Comparison of ENCODE assay signal across 17 cellular contexts in genomic region chr15:32683231-32683630, GRCh38. TPM values are rescaled to one million over a fixed set of nuclear protein-coding genes. Genes with fewer than 3 reads are reported as not detected.
"Had no signal": no experiment of that assay in that cellular context is flagged by ENCODE, and none has a peak within 500 bp of the region (broad histone marks: within the 10 kb centered on the region; RNA-seq: fewer than 3 reads in every experiment).

No MANE protein-coding gene starts in this region.

- H3K36me3 Mint-ChIP-seq: naive thymus-derived CD8-positive, alpha-beta T cell had no signal

- H3K27me3 Mint-ChIP-seq: activated CD4-positive, alpha-beta memory T cell treated with anti-CD3 and anti-CD28 coated beads, Interleukin-2, amount 10 ng/mL, durations not matched to agents 7 days and 5 days; activated CD4-positive, alpha-beta T cell treated with anti-CD3 and anti-CD28 coated beads for 36 hours; central memory CD8-positive, alpha-beta T cell; effector memory CD8-positive, alpha-beta T cell had no signal

- H3K9me3 Mint-ChIP-seq: activated CD4-positive, alpha-beta memory T cell treated with anti-CD3 and anti-CD28 coated beads, Interleukin-2, amount 10 ng/mL, durations not matched to agents 7 days and 5 days; activated naive CD8-positive, alpha-beta T cell treated with anti-CD3 and anti-CD28 coated beads, Interleukin-2, amount 50 U/mL, for 24 hours; central memory CD8-positive, alpha-beta T cell; effector memory CD8-positive, alpha-beta T cell; naive thymus-derived CD8-positive, alpha-beta T cell; stimulated activated naive CD8-positive, alpha-beta T cell treated with anti-CD3 and anti-CD28 coated beads, Interleukin-15, amount 100 ng/mL, for 72 hours had no signal

- H3K4me1 ChIP-seq: psoas muscle, testis had no signal

- DNase-seq: activated CD4-positive, alpha-beta memory T cell treated with anti-CD3 and anti-CD28 coated beads, Interleukin-2, amount 10 ng/mL, durations not matched to agents 7 days and 5 days; activated CD4-positive, alpha-beta T cell treated with anti-CD3 and anti-CD28 coated beads for 36 hours; activated naive CD4-positive, alpha-beta T cell; activated naive CD8-positive, alpha-beta T cell treated with anti-CD3 and anti-CD28 coated beads, Interleukin-2, amount 50 U/mL, for 24 hours; activated T-cell treated with anti-CD3 and anti-CD28 coated beads, Interleukin-2, amount 50 U/mL, for 48 hours; effector memory CD8-positive, alpha-beta T cell; lower lobe of right lung; naive thymus-derived CD8-positive, alpha-beta T cell; psoas muscle; right lobe of liver; stimulated activated CD4-positive, alpha-beta T cell treated with anti-CD3 and anti-CD28 coated beads, Interleukin-12 subunit alpha, Interleukin-12 subunit beta, amount 100 ng/mL, for 4 hours; stimulated activated CD4-positive, alpha-beta T cell treated with anti-CD3 and anti-CD28 coated beads, Interleukin-4, amount 100 ng/mL, for 24 hours; stimulated activated naive CD8-positive, alpha-beta T cell treated with anti-CD3 and anti-CD28 coated beads, Interleukin-15, amount 100 ng/mL, for 72 hours; testis; WERI-Rb-1 had no signal

- H3K27ac Mint-ChIP-seq: activated CD4-positive, alpha-beta memory T cell treated with anti-CD3 and anti-CD28 coated beads, Interleukin-2, amount 10 ng/mL, durations not matched to agents 7 days and 5 days; activated CD4-positive, alpha-beta T cell treated with anti-CD3 and anti-CD28 coated beads for 36 hours; activated naive CD8-positive, alpha-beta T cell treated with anti-CD3 and anti-CD28 coated beads, Interleukin-2, amount 50 U/mL, for 24 hours; effector memory CD8-positive, alpha-beta T cell; naive thymus-derived CD8-positive, alpha-beta T cell; stimulated activated naive CD8-positive, alpha-beta T cell treated with anti-CD3 and anti-CD28 coated beads, Interleukin-15, amount 100 ng/mL, for 72 hours had no signal

- H3K4me3 ChIP-seq: lower lobe of right lung, psoas muscle, right lobe of liver, testis had no signal

- H3K4me1 Mint-ChIP-seq: central memory CD8-positive, alpha-beta T cell had no signal

- H3K9me3 ChIP-seq: lower lobe of right lung, psoas muscle, right lobe of liver, testis had no signal

- H3K27ac ChIP-seq: lower lobe of right lung, psoas muscle, right lobe of liver, testis, WERI-Rb-1 had no signal

- H3K27me3 ChIP-seq: right lobe of liver, testis had no signal

- ATAC-seq: activated naive CD8-positive, alpha-beta T cell treated with anti-CD3 and anti-CD28 coated beads, Interleukin-2, amount 50 U/mL, for 24 hours; effector memory CD8-positive, alpha-beta T cell; naive thymus-derived CD8-positive, alpha-beta T cell; psoas muscle; stimulated activated naive CD8-positive, alpha-beta T cell treated with anti-CD3 and anti-CD28 coated beads, Interleukin-15, amount 100 ng/mL, for 72 hours had no signal

- H3K4me3 Mint-ChIP-seq: activated CD4-positive, alpha-beta memory T cell treated with anti-CD3 and anti-CD28 coated beads, Interleukin-2, amount 10 ng/mL, durations not matched to agents 7 days and 5 days; activated CD4-positive, alpha-beta T cell treated with anti-CD3 and anti-CD28 coated beads for 36 hours; activated naive CD8-positive, alpha-beta T cell treated with anti-CD3 and anti-CD28 coated beads, Interleukin-2, amount 50 U/mL, for 24 hours; central memory CD8-positive, alpha-beta T cell; effector memory CD8-positive, alpha-beta T cell; naive thymus-derived CD8-positive, alpha-beta T cell; stimulated activated naive CD8-positive, alpha-beta T cell treated with anti-CD3 and anti-CD28 coated beads, Interleukin-15, amount 100 ng/mL, for 72 hours had no signal

- H3K36me3 ChIP-seq: lower lobe of right lung, WERI-Rb-1 had no signal

RNA-seq across cellular contexts. Expression of gene GREM1, which starts 34.6 kb away (rescaled TPM):
- total RNA-seq: activated CD4-positive, alpha-beta memory T cell treated with anti-CD3 and anti-CD28 coated beads, Interleukin-2, amount 10 ng/mL, durations not matched to agents 7 days and 5 days; activated CD4-positive, alpha-beta T cell treated with anti-CD3 and anti-CD28 coated beads for 36 hours; naive thymus-derived CD8-positive, alpha-beta T cell; T-helper 1 cell treated with Interleukin-12 subunit alpha and Interleukin-12 subunit beta and Interleukin-4 antibody, amounts not matched to agents 30 ng/mL and 1 ng/mL, for 36 hours had no signal
- polyA plus RNA-seq: naive thymus-derived CD8-positive, alpha-beta T cell had no signal

RNA-seq across cellular contexts. Expression of gene SCG5, which starts 41.7 kb away (rescaled TPM):
- total RNA-seq: naive thymus-derived CD8-positive, alpha-beta T cell had no signal
- polyA plus RNA-seq: naive thymus-derived CD8-positive, alpha-beta T cell had no signal
